In genomic region chr3:185937689-185938374, GRCh38 we compare ENCODE assay signal across 8 cellular contexts. TPM values are rescaled to one million over a fixed set of nuclear protein-coding genes. Genes with fewer than 3 reads are reported as not detected.
A peak's percentile ranks its signal among the peaks of the same experiment; 100 is the strongest.
DNase-seq lines count a peak whose midpoint lies in the region; TF ChIP-seq lines count a peak whose summit lies in the region.

TSS of gene TRA2B (minus strand) at chr3:185938014. CDS start at chr3:185937860, 154 bp downstream.

- DNase-seq in COR-L47 (lab: John Stamatoyannopoulos, UW) (peak; percentile 99), GM20000 (ENCODE audit: low spot score) (peak; percentile 95), HT-29 (ENCODE audit: low spot score) (peak; percentile 99), lung microvascular endothelial cell (ENCODE audit: low read depth in 2 of 2) (peak; percentile 97 to 99)
- DNase-seq in NK-92 treated with Interleukin-12 subunit alpha and Interleukin-12 subunit beta, amount 100 ng/mL, for 24 hours (lab: John Stamatoyannopoulos, UW) = peak; percentile 99
- DNase-seq in activated CD8-positive, alpha-beta memory T cell treated with anti-CD3 and anti-CD28 coated beads for 24 hours = peak; percentile 98
- peak; percentile 98 for DNase-seq in effector CD8-positive, alpha-beta T cell (lab: John Stamatoyannopoulos, UW)
- peak; percentile 98 to 99 (median 98) for DNase-seq in stimulated activated CD4-positive, alpha-beta T cell treated with anti-CD3 and anti-CD28 coated beads, TNF-alpha, amount 100 ng/mL, for 48 hours (ENCODE audit: low read depth in 3 of 3)

- no peak for TF ChIP-seq CTCF in GM20000 (IDR thresholded peaks at IDR 0.05; ENCODE audit: extremely low read depth, missing control alignments)

RNA-seq across cellular contexts. Expression of gene TRA2B, which starts in this region (rescaled TPM):
- 268 and 296 TPM in 2 replicates for total RNA-seq in HT-29 (2014; rRNA removed; shearing (Covaris generic))
- 121 and 137 TPM in 2 replicates for total RNA-seq in lung microvascular endothelial cell

Comparison
In these comparisons a context has a peak if more than half of its experiments do, and no peak if none do; other contexts are left out.
1. Peak in every context shown above with its lines: DNase-seq.